Comparison of ENCODE assay signal across 13 cellular contexts in the genomic region with DNA sequence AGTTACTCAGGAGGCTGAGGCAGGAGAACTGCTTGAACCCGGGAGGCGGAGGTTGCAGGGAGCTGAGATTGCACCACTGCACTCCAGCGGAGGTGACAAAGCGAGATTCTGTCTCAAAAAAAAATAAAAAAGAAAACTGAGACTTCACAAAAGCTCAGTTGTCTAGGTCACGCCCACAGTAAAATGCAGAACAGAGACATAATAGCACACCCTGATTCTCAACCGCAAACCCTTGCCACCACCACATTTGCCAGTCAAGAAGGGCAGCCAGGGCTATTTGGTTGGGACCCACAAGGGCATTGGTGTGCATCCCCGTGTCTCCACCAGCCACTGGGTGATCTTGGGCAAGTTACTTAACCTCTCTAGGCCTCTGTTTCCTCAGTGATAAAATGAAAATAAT. TPM values are rescaled to one million over a fixed set of nuclear protein-coding genes. Genes with fewer than 3 reads are reported as not detected.
DNase-seq lines count a peak whose midpoint lies in the region; ATAC-seq, FAIRE-seq and TF ChIP-seq lines count a peak whose summit lies in the region.
"Had no signal": no experiment of that assay in that cellular context is flagged by ENCODE, and none has a peak within 500 bp of the region (broad histone marks: within the 10 kb centered on the region; RNA-seq: fewer than 3 reads in every experiment).

No MANE protein-coding gene starts in this region.

- H3K36me3 ChIP-seq in PC-3 (ENCODE audit: low read depth, low read length) = no peaks in the 10 kb centered on the region
- H3K36me3 ChIP-seq: neutrophil had no signal

- no peaks in the 10 kb centered on the region for H3K9me2 ChIP-seq in PC-3 (replicated peaks; ENCODE audit: low read length)

- no peak overlapping the region for H3K27ac Mint-ChIP-seq in activated naive CD4-positive, alpha-beta T cell treated with anti-CD3 and anti-CD28 coated beads for 36 hours
- H3K27ac Mint-ChIP-seq: activated naive CD4-positive, alpha-beta T cell treated with anti-CD3 and anti-CD28 coated beads, Interleukin-2, amount 10 ng/mL, durations not matched to agents 7 days and 5 days had no signal

- no peaks in the 10 kb centered on the region for H3K79me2 ChIP-seq in PC-3 (ENCODE audit: low read length)

- H3K4me1 ChIP-seq in PC-3 (ENCODE audit: insufficient read depth, low read length) = peaks cover 18% of the 10 kb centered on the region

- TF ChIP-seq CTCF in PC-3 (conservative IDR thresholded peaks at IDR 0.05; ENCODE audit: low read depth, low read length) = no peak

- no TSS peak for BruUV-seq in PC-3 (replicated peaks; lab: Mats Ljungman, UMichigan)

- peak; percentile 83 for ATAC-seq in GM19455 (IDR thresholded peaks at IDR 0.05; ENCODE audit: unreplicated experiment)
- peak; percentile 58 for ATAC-seq in HG02973 (IDR thresholded peaks at IDR 0.05; ENCODE audit: unreplicated experiment)
- ATAC-seq in PC-3 = no peak

- POLR2A ChIA-PET in PC-3 (lab: Charles Lee; ENCODE audit: unreplicated experiment) = no interaction called here

- H4K20me1 ChIP-seq in PC-3 (ENCODE audit: low read length) = no peaks in the 10 kb centered on the region

- peaks cover 6% of the 10 kb centered on the region for H3F3A ChIP-seq in PC-3 (ENCODE audit: low read length, unreplicated experiment)

- FAIRE-seq in GM12891 (lab: Jason Lieb, UNC) = peak; percentile 65
- FAIRE-seq: colon, H1 had no signal

- H3K4me2 ChIP-seq in PC-3 (ENCODE audit: low read length) = no peak overlapping the region

- H3K27me3 ChIP-seq in PC-3 (ENCODE audit: low read length) = no peaks in the 10 kb centered on the region

- H3K9me3 ChIP-seq in PC-3 (ENCODE audit: low read length) = no peaks in the 10 kb centered on the region
- H3K9me3 ChIP-seq: neutrophil had no signal

- H3K9ac ChIP-seq in PC-3 (ENCODE audit: low read length) = no peak overlapping the region

- H3K9me3 Mint-ChIP-seq in activated naive CD4-positive, alpha-beta T cell treated with anti-CD3 and anti-CD28 coated beads for 36 hours = no peaks in the 10 kb centered on the region
- H3K9me3 Mint-ChIP-seq: activated naive CD4-positive, alpha-beta T cell treated with anti-CD3 and anti-CD28 coated beads, Interleukin-2, amount 10 ng/mL, durations not matched to agents 7 days and 5 days had no signal

- CTCF ChIA-PET in PC-3 (lab: Charles Lee) = no interaction called here
- CTCF ChIA-PET in activated naive CD4-positive, alpha-beta T cell treated with anti-CD3 and anti-CD28 coated beads for 36 hours (lab: Charles Lee) = no interaction called here

- H3K4me3 ChIP-seq in PC-3 (ENCODE audit: low read length) = no peak overlapping the region

- H3K36me3 Mint-ChIP-seq in activated naive CD4-positive, alpha-beta T cell treated with anti-CD3 and anti-CD28 coated beads for 36 hours (ENCODE audit: low read depth) = no peaks in the 10 kb centered on the region
- H3K36me3 Mint-ChIP-seq: activated naive CD4-positive, alpha-beta T cell treated with anti-CD3 and anti-CD28 coated beads, Interleukin-2, amount 10 ng/mL, durations not matched to agents 7 days and 5 days had no signal

- no peaks in the 10 kb centered on the region for H3K27me3 Mint-ChIP-seq in activated naive CD4-positive, alpha-beta T cell treated with anti-CD3 and anti-CD28 coated beads for 36 hours (ENCODE audit: low read depth)

- no peak overlapping the region for H2AFZ ChIP-seq in PC-3 (ENCODE audit: low read length)

- H3K4me3 Mint-ChIP-seq in activated naive CD4-positive, alpha-beta T cell treated with anti-CD3 and anti-CD28 coated beads for 36 hours = no peak overlapping the region
- H3K4me3 Mint-ChIP-seq: activated naive CD4-positive, alpha-beta T cell treated with anti-CD3 and anti-CD28 coated beads, Interleukin-2, amount 10 ng/mL, durations not matched to agents 7 days and 5 days had no signal

- H3K4me1 Mint-ChIP-seq in activated naive CD4-positive, alpha-beta T cell treated with anti-CD3 and anti-CD28 coated beads for 36 hours (ENCODE audit: low read depth) = no peaks in the 10 kb centered on the region
- H3K4me1 Mint-ChIP-seq: activated naive CD4-positive, alpha-beta T cell treated with anti-CD3 and anti-CD28 coated beads, Interleukin-2, amount 10 ng/mL, durations not matched to agents 7 days and 5 days had no signal

- no peak for TF ChIP-seq POLR2A in GM12891 (IDR thresholded peaks at IDR 0.05; ENCODE audit: low read depth, low read length)

- H3K27ac ChIP-seq in PC-3 (ENCODE audit: low read length) = no peak overlapping the region
- H3K27ac ChIP-seq: neutrophil had no signal

- intact Hi-C loops in head of caudate nucleus (cut with DNase I) (no loop called here), PC-3 (cut with micrococcal nuclease) (no loop called here)
- intact Hi-C loops in activated naive CD4-positive, alpha-beta T cell treated with anti-CD3 and anti-CD28 coated beads for 36 hours (cut with micrococcal nuclease) = no loop called here

- peak; percentile 60 for DNase-seq in GM12891 (ENCODE audit: insufficient read length, low spot score)
- peak; percentile 82 for DNase-seq in NOMO-1 treated with DMSO at 0.1 percent for 48 hours (lab: John Stamatoyannopoulos, UW; ENCODE audit: unreplicated experiment)
- DNase-seq in head of caudate nucleus = no peak
- DNase-seq in PC-3 = no peak
- no peak for DNase-seq in activated naive CD4-positive, alpha-beta T cell treated with anti-CD3 and anti-CD28 coated beads for 36 hours
- no peak for DNase-seq in activated naive CD4-positive, alpha-beta T cell (lab: John Stamatoyannopoulos, UW)
- DNase-seq: activated CD4-positive, alpha-beta T cell treated with anti-CD3 and anti-CD28 coated beads for 1 hour; activated naive CD4-positive, alpha-beta T cell treated with anti-CD3 and anti-CD28 coated beads, Interleukin-2, amount 10 ng/mL, durations not matched to agents 7 days and 5 days had no signal

TF ChIP-seq in GM12891, 5 proteins besides CTCF, POLR2A, EP300 and RAD21:
- TF ChIP-seq TAF1 (IDR thresholded peaks at IDR 0.05; ENCODE audit: low read depth, low read length) (no peak), PAX5 (IDR thresholded peaks at IDR 0.05; ENCODE audit: insufficient read depth, low read length, severe bottlenecking) (no peak), SPI1 (IDR thresholded peaks at IDR 0.05; ENCODE audit: low read depth, low read length) (peak; percentile 91)

RNA-seq across cellular contexts. Expression of a gene that starts 25.4 kb away (rescaled TPM):
- 2.6 TPM for polyA plus RNA-seq in GM12891 (2012; ENCODE audit: low read depth, missing spikeins)
- total RNA-seq in PC-3 (2014; rRNA removed) = 1.1 and 1.4 TPM in 2 replicates
- under 1 TPM; 0.12 TPM for total RNA-seq in activated naive CD4-positive, alpha-beta T cell treated with anti-CD3 and anti-CD28 coated beads for 36 hours

RNA-seq across cellular contexts. Expression of a gene that starts 44.4 kb away (rescaled TPM):
- 39.6 TPM for polyA plus RNA-seq in GM12891 (2012; ENCODE audit: low read depth, missing spikeins)
- total RNA-seq in PC-3 (2014; rRNA removed) = 70.2 and 91.0 TPM in 2 replicates
- 10 to 100 TPM; 82.9 to 89.2 TPM for total RNA-seq in activated naive CD4-positive, alpha-beta T cell treated with anti-CD3 and anti-CD28 coated beads for 36 hours

Comparison
In these comparisons a context has a peak if more than half of its experiments do, and no peak if none do; other contexts are left out.
1. DNase-seq: peak in GM12891 (single experiment) and NOMO-1 treated with DMSO at 0.1 percent for 48 hours (single experiment); none in head of caudate nucleus (0 of 42), PC-3 (single experiment), activated naive CD4-positive, alpha-beta T cell treated with anti-CD3 and anti-CD28 coated beads for 36 hours (single experiment) and activated naive CD4-positive, alpha-beta T cell (0 of 4).